In the genomic region with DNA sequence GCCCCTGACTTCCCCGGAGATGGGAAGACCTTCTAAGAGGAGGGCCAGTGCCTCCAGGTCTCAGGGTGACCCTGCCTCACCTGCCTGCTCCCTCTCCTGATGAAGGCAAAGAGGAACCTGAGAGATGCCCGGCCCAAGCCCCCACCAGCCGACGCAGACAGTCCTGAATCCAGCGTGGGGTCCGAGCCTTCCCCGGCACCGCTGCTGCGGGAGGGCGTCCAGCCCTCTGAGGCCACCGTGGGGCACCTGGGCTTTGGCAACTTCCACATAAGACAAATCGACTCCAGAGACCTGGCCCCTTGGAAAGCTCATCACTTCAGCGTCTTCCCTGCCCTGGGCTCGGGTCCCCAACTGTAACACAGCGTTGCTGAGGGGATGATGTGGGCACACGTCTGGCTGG, we compare ENCODE assay signal across 13 cellular contexts.
"Had no signal": no experiment of that assay in that cellular context is flagged by ENCODE, and none has a peak within 500 bp of the region (broad histone marks: within the 10 kb centered on the region; RNA-seq: fewer than 3 reads in every experiment).

No MANE protein-coding gene starts in this region.

- H3K9ac ChIP-seq: neural progenitor cell had no signal

- H3K36me3 ChIP-seq: neural progenitor cell, tibial nerve had no signal

- DNase-seq: activated CD4-positive, alpha-beta T cell treated with anti-CD3 and anti-CD28 coated beads, Interleukin-2, amount 50 U/mL, for 48 hours; activated CD8-positive, alpha-beta memory T cell treated with anti-CD3 and anti-CD28 coated beads, Interleukin-2, amount 10 ng/mL, durations not matched to agents 7 days and 5 days; activated naive CD4-positive, alpha-beta T cell treated with anti-CD3 and anti-CD28 coated beads, Interleukin-2, amount 50 U/mL, for 16 hours; activated T-cell treated with anti-CD3 and anti-CD28 coated beads, Interleukin-2, amount 50 U/mL, for 1 hour; dorsolateral prefrontal cortex; erythroblast; glutamatergic neuron; T-helper 9 cell had no signal

- H3K27me3 ChIP-seq: dorsolateral prefrontal cortex, neural progenitor cell had no signal

- H3K9me3 ChIP-seq: tibial nerve had no signal

- ATAC-seq: activated CD8-positive, alpha-beta memory T cell treated with anti-CD3 and anti-CD28 coated beads, Interleukin-2, amount 10 ng/mL, durations not matched to agents 7 days and 5 days; stimulated activated effector memory CD8-positive, alpha-beta T cell treated with anti-CD3 and anti-CD28 coated beads, Interleukin-12 subunit alpha, Interleukin-12 subunit beta, amount 100 ng/mL, for 72 hours had no signal

- H3K4me1 ChIP-seq: tibial nerve had no signal

- H3K4me3 ChIP-seq: dorsolateral prefrontal cortex, lung, neural progenitor cell, SK-N-MC, tibial nerve had no signal

- H3K27ac ChIP-seq: dorsolateral prefrontal cortex, neural progenitor cell, SK-N-MC, tibial nerve had no signal
